17 cellular contexts compared by ENCODE assay signal in genomic region chr2:187054501-187055319, GRCh38.
A peak's percentile ranks its signal among the peaks of the same experiment; 100 is the strongest.
DNase-seq lines count a peak whose midpoint lies in the region; ATAC-seq lines count a peak whose summit lies in the region.
"Had no signal": no experiment of that assay in that cellular context is flagged by ENCODE, and none has a peak within 500 bp of the region (broad histone marks: within the 10 kb centered on the region; RNA-seq: fewer than 3 reads in every experiment).

No MANE protein-coding gene starts in this region.

- DNase-seq in ELF-1 (ENCODE audit: low read depth, low spot score) (peak; percentile 7), RPMI7951 (ENCODE audit: low read depth) (peak; percentile 6), iPS-NIHi11 (ENCODE audit: low spot score) (peak; percentile 19), NOMO-1 treated with DMSO at 0.1 percent for 48 hours (lab: John Stamatoyannopoulos, UW; ENCODE audit: unreplicated experiment) (no peak), ecto neural progenitor cell (ENCODE audit: low spot score) (no peak)
- DNase-seq: activated CD8-positive, alpha-beta memory T cell treated with anti-CD3 and anti-CD28 coated beads, Interleukin-2, amount 50 U/mL, for 4 hours; anterior cingulate cortex; CD4-positive, alpha-beta memory T cell; EL; left cardiac atrium; NCI-H774; stimulated activated naive CD4-positive, alpha-beta T cell; upper lobe of right lung had no signal

- peak; percentile 37 for ATAC-seq in HG02642 (IDR thresholded peaks at IDR 0.05; ENCODE audit: poor library complexity, unreplicated experiment)
- ATAC-seq in HG03565 (IDR thresholded peaks at IDR 0.05; ENCODE audit: unreplicated experiment): no peak
- no peak for ATAC-seq in GM21723 (IDR thresholded peaks at IDR 0.05; ENCODE audit: unreplicated experiment)
- ATAC-seq: activated CD4-positive, CD25-positive, alpha-beta regulatory T cell treated with anti-CD3 and anti-CD28 coated beads, Interleukin-2, amount 50 U/mL, for 24 hours; left cardiac atrium; upper lobe of right lung had no signal

Comparison
In these comparisons a context has a peak if more than half of its experiments do, and no peak if none do; other contexts are left out.
1. DNase-seq: peak in ELF-1 (single experiment), RPMI7951 (single experiment) and iPS-NIHi11 (single experiment); none in NOMO-1 treated with DMSO at 0.1 percent for 48 hours (single experiment) and ecto neural progenitor cell (single experiment).